Comparison of ENCODE assay signal across 11 cellular contexts in genomic region chr10:110613341-110613995, GRCh38. TPM values are rescaled to one million over a fixed set of nuclear protein-coding genes. Genes with fewer than 3 reads are reported as not detected.
DNase-seq lines count a peak whose midpoint lies in the region; ATAC-seq and TF ChIP-seq lines count a peak whose summit lies in the region.
"Had no signal": no experiment of that assay in that cellular context is flagged by ENCODE, and none has a peak within 500 bp of the region (broad histone marks: within the 10 kb centered on the region; RNA-seq: fewer than 3 reads in every experiment).

No MANE protein-coding gene starts in this region.

- WGBS in prostate gland, result 82% methylated on average over 8 of the region's 8 CpGs

- peak overlapping the region; percentile 22; the same call in 1 of the 2 replicates for H3K4me3 ChIP-seq in OCI-LY3 (ENCODE audit: low read length)
- H3K4me3 ChIP-seq in prostate gland, result no peak overlapping the region

- peak; percentile 42 for ATAC-seq in GM21825 (IDR thresholded peaks at IDR 0.05; ENCODE audit: unreplicated experiment)
- no peak for ATAC-seq in left cardiac atrium
- no peak for ATAC-seq in GM18511 (IDR thresholded peaks at IDR 0.05; ENCODE audit: unreplicated experiment)

- H3K27me3 ChIP-seq in OCI-LY3 (ENCODE audit: low read depth, low read length), result no peaks in the 10 kb centered on the region
- peaks cover 3% of the 10 kb centered on the region for H3K27me3 ChIP-seq in prostate gland (replicated peaks; ENCODE audit: insufficient read depth)

- DNase-seq in activated CD4-positive, alpha-beta T cell treated with anti-CD3 and anti-CD28 coated beads, Interleukin-2, amount 10 ng/mL, durations not matched to agents 24 days and 14 days, result peak; percentile 56
- no peak for DNase-seq in activated CD4-positive, alpha-beta T cell treated with anti-CD3 and anti-CD28 coated beads for 1 hour
- peak; percentile 38 to 56 for DNase-seq in stimulated activated CD4-positive, alpha-beta T cell treated with anti-CD3 and anti-CD28 coated beads, Interleukin-2, amount 100 ng/mL, for 24 hours
- DNase-seq in prostate gland (ENCODE audit: low spot score) (no peak), left cardiac atrium (no peak)
- DNase-seq: cerebellar nuclear complex, NCI-H1436 treated with DMSO at 0.1 percent for 48 hours, RPMI8226 had no signal

- peaks cover 3% of the 10 kb centered on the region for H3K27me3 Mint-ChIP-seq in activated CD4-positive, alpha-beta T cell treated with anti-CD3 and anti-CD28 coated beads, Interleukin-2, amount 10 ng/mL, durations not matched to agents 24 days and 14 days

- peak overlapping the region; percentile 17; the same call in 1 of the 2 replicates for H3K27ac ChIP-seq in OCI-LY3 (ENCODE audit: low read length)
- no peak overlapping the region for H3K27ac ChIP-seq in prostate gland

- H3K79me2 ChIP-seq in OCI-LY3 (ENCODE audit: low read length), result no peaks in the 10 kb centered on the region

- no peak for TF ChIP-seq CTCF in OCI-LY3 (IDR thresholded peaks at IDR 0.05; ENCODE audit: low read depth, low read length)
- TF ChIP-seq CTCF in prostate gland (IDR thresholded peaks at IDR 0.05), result no peak

- H3K4me2 ChIP-seq in OCI-LY3 (ENCODE audit: low read length), result peak overlapping the region; percentile 40

- no peaks in the 10 kb centered on the region for H3K36me3 Mint-ChIP-seq in activated CD4-positive, alpha-beta T cell treated with anti-CD3 and anti-CD28 coated beads, Interleukin-2, amount 10 ng/mL, durations not matched to agents 24 days and 14 days (ENCODE audit: low read depth)

- H4K20me1 ChIP-seq in OCI-LY3 (ENCODE audit: insufficient read depth, low read length), result no peaks in the 10 kb centered on the region

- peak overlapping the region; percentile 58 for H3K27ac Mint-ChIP-seq in activated CD4-positive, alpha-beta T cell treated with anti-CD3 and anti-CD28 coated beads, Interleukin-2, amount 10 ng/mL, durations not matched to agents 24 days and 14 days

- H3K36me3 ChIP-seq in OCI-LY3 (replicated peaks; ENCODE audit: low read depth, low read length) (peaks cover 6% of the 10 kb centered on the region), prostate gland (no peaks in the 10 kb centered on the region)

- H3K9me3 ChIP-seq in OCI-LY3 (ENCODE audit: insufficient read depth, low read length) (peaks cover 5% of the 10 kb centered on the region; the same call in 1 of the 2 replicates), prostate gland (no peaks in the 10 kb centered on the region)

- H3K4me3 Mint-ChIP-seq in activated CD4-positive, alpha-beta T cell treated with anti-CD3 and anti-CD28 coated beads, Interleukin-2, amount 10 ng/mL, durations not matched to agents 24 days and 14 days, result no peak overlapping the region

- H3K4me1 Mint-ChIP-seq in activated CD4-positive, alpha-beta T cell treated with anti-CD3 and anti-CD28 coated beads, Interleukin-2, amount 10 ng/mL, durations not matched to agents 24 days and 14 days, result peaks cover 63% of the 10 kb centered on the region

- no peak for TF ChIP-seq POLR2A in prostate gland (IDR thresholded peaks at IDR 0.05)

- H3K4me1 ChIP-seq in OCI-LY3 (ENCODE audit: low read length) (peaks cover 30% of the 10 kb centered on the region), prostate gland (replicated peaks) (no peaks in the 10 kb centered on the region)

- intact Hi-C loops in activated CD4-positive, alpha-beta T cell treated with anti-CD3 and anti-CD28 coated beads, Interleukin-2, amount 10 ng/mL, durations not matched to agents 24 days and 14 days (cut with micrococcal nuclease), result loop anchor here (5.0 to 10.0 kb wide), 5 partner anchors 109 to 1524 kb away; no protein-coding TSS in a partner anchor
- intact Hi-C loops in prostate gland (cut with DNase I), result loop anchor here (5.0 kb wide), 1 partner anchor 59 kb away; no protein-coding TSS in a partner anchor
- intact Hi-C loops in left cardiac atrium (cut with DNase I), result loop anchor here in 1 of 2 donors (5.0 to 10.0 kb wide), 2 partner anchors 134 to 281 kb away; no protein-coding TSS in a partner anchor

- no peak overlapping the region for H3K9ac ChIP-seq in OCI-LY3 (ENCODE audit: low read length)

- peaks cover 1% of the 10 kb centered on the region for H3K9me3 Mint-ChIP-seq in activated CD4-positive, alpha-beta T cell treated with anti-CD3 and anti-CD28 coated beads, Interleukin-2, amount 10 ng/mL, durations not matched to agents 24 days and 14 days

- H2AFZ ChIP-seq in OCI-LY3 (ENCODE audit: low read depth, low read length), result no peak overlapping the region

RNA-seq across cellular contexts. Expression of gene RBM20, which starts 30.7 kb away (rescaled TPM):
- 0.05 TPM in 1 of 2 replicates, not detected in the other for total RNA-seq in activated CD4-positive, alpha-beta T cell treated with anti-CD3 and anti-CD28 coated beads, Interleukin-2, amount 10 ng/mL, durations not matched to agents 24 days and 14 days
- total RNA-seq in prostate gland (1 to 10 TPM in 1 of 2 donors, under 1 TPM in 1; 0.41 to 2.8 TPM), left cardiac atrium (10 to 100 TPM; 37.2 to 44.1 TPM)

RNA-seq across cellular contexts. Expression of gene SMC3, which starts 46.0 kb away (rescaled TPM):
- total RNA-seq in activated CD4-positive, alpha-beta T cell treated with anti-CD3 and anti-CD28 coated beads, Interleukin-2, amount 10 ng/mL, durations not matched to agents 24 days and 14 days, result 82.2 and 87.3 TPM in 2 replicates
- total RNA-seq in prostate gland, result 10 to 100 TPM; 25.6 to 38.8 TPM
- total RNA-seq in left cardiac atrium, result 10 to 100 TPM; 23.8 to 24.4 TPM

Comparison
In these comparisons a context has a peak if more than half of its experiments do, and no peak if none do; other contexts are left out.
1. DNase-seq: peak in activated CD4-positive, alpha-beta T cell treated with anti-CD3 and anti-CD28 coated beads, Interleukin-2, amount 10 ng/mL, durations not matched to agents 24 days and 14 days (single experiment) and stimulated activated CD4-positive, alpha-beta T cell treated with anti-CD3 and anti-CD28 coated beads, Interleukin-2, amount 100 ng/mL, for 24 hours (2 of 2); none in activated CD4-positive, alpha-beta T cell treated with anti-CD3 and anti-CD28 coated beads for 1 hour (single experiment), prostate gland (single experiment) and left cardiac atrium (single experiment).
2. RNA of gene RBM20, which starts 30.7 kb away (total RNA-seq): 37.2 to 44.1 TPM in left cardiac atrium; 0.41 to 2.8 TPM in prostate gland and 0.05 TPM in activated CD4-positive, alpha-beta T cell treated with anti-CD3 and anti-CD28 coated beads, Interleukin-2, amount 10 ng/mL, durations not matched to agents 24 days and 14 days; every median in the first group is over 10 times any median in the second.